7 cellular contexts compared by ENCODE assay signal in genomic region chr15:67839358-67839928, GRCh38. TPM values are rescaled to one million over a fixed set of nuclear protein-coding genes. Genes with fewer than 3 reads are reported as not detected.
DNase-seq lines count a peak whose midpoint lies in the region; TF ChIP-seq lines count a peak whose summit lies in the region.

No MANE protein-coding gene starts in this region.

- H3K36me3 Mint-ChIP-seq in HFFc6 (ENCODE audit: low read depth): no peaks in the 10 kb centered on the region
- peaks cover 4% of the 10 kb centered on the region for H3K36me3 Mint-ChIP-seq in activated naive CD4-positive, alpha-beta T cell treated with anti-CD3 and anti-CD28 coated beads for 36 hours (ENCODE audit: low read depth)

- DNase-seq in GM10266 (ENCODE audit: extremely low spot score): peak; percentile 59
- DNase-seq in HFFc6: peak; percentile 18
- DNase-seq in NCI-H446 treated with DMSO at 0.1 percent for 48 hours (lab: John Stamatoyannopoulos, UW): peak; percentile 62
- peak; percentile 36 for DNase-seq in activated naive CD4-positive, alpha-beta T cell treated with anti-CD3 and anti-CD28 coated beads for 36 hours
- DNase-seq in cardiac muscle cell (ENCODE audit: low read depth in 1 of 2, low spot score in 1 of 2): peak in 1 of 2 donors; percentile 58
- DNase-seq in pons (ENCODE audit: low spot score): peak; percentile 69
- no peak for DNase-seq in globus pallidus (ENCODE audit: low spot score)

- no peaks in the 10 kb centered on the region for H3K9me3 ChIP-seq in cardiac muscle cell (ENCODE audit: low read depth)

- peaks cover 3% of the 10 kb centered on the region; the same call in 1 of the 2 replicates for H3K9me3 Mint-ChIP-seq in HFFc6
- H3K9me3 Mint-ChIP-seq in activated naive CD4-positive, alpha-beta T cell treated with anti-CD3 and anti-CD28 coated beads for 36 hours: no peaks in the 10 kb centered on the region

- TF ChIP-seq CTCF in GM10266 (IDR thresholded peaks at IDR 0.05; ENCODE audit: control insufficient read depth, insufficient read depth, low read depth, missing control alignments): no peak
- no peak for TF ChIP-seq CTCF in HFFc6 (IDR thresholded peaks at IDR 0.05)
- TF ChIP-seq CTCF in cardiac muscle cell (IDR thresholded peaks at IDR 0.05; ENCODE audit: low read depth, low read length): no peak

- no peaks in the 10 kb centered on the region for H3K36me3 ChIP-seq in cardiac muscle cell

- H3K27ac ChIP-seq in cardiac muscle cell: peak overlapping the region; percentile 90

- intact Hi-C loops in activated naive CD4-positive, alpha-beta T cell treated with anti-CD3 and anti-CD28 coated beads for 36 hours (cut with micrococcal nuclease): loop anchor here (1.0 to 5.0 kb wide), 3 partner anchors 77 to 772 kb away; partner anchors contain the start of gene SMAD3

- H3K27ac Mint-ChIP-seq in HFFc6: peak overlapping the region; percentile 88
- peak overlapping the region; percentile 93 for H3K27ac Mint-ChIP-seq in activated naive CD4-positive, alpha-beta T cell treated with anti-CD3 and anti-CD28 coated beads for 36 hours

- H3K4me3 Mint-ChIP-seq in HFFc6: peak overlapping the region; percentile 81
- H3K4me3 Mint-ChIP-seq in activated naive CD4-positive, alpha-beta T cell treated with anti-CD3 and anti-CD28 coated beads for 36 hours: peak overlapping the region; percentile 89

- H3K27me3 Mint-ChIP-seq in HFFc6 (ENCODE audit: insufficient read depth): peaks cover 20% of the 10 kb centered on the region
- H3K27me3 Mint-ChIP-seq in activated naive CD4-positive, alpha-beta T cell treated with anti-CD3 and anti-CD28 coated beads for 36 hours (ENCODE audit: low read depth): peaks cover 21% of the 10 kb centered on the region

- CTCF ChIA-PET in activated naive CD4-positive, alpha-beta T cell treated with anti-CD3 and anti-CD28 coated beads for 36 hours (lab: Charles Lee): interaction anchor here (0.6 to 1.2 kb wide), 2 partner anchors 316 to 382 kb away, joined by 3 to 4 read pairs; no protein-coding TSS in a partner anchor

- peaks cover 46% of the 10 kb centered on the region for H3K4me1 Mint-ChIP-seq in HFFc6 (ENCODE audit: low read depth)
- peaks cover 31% of the 10 kb centered on the region for H3K4me1 Mint-ChIP-seq in activated naive CD4-positive, alpha-beta T cell treated with anti-CD3 and anti-CD28 coated beads for 36 hours (ENCODE audit: low read depth)

- H3K27me3 ChIP-seq in cardiac muscle cell: peaks cover 46% of the 10 kb centered on the region

- peaks cover 26% of the 10 kb centered on the region for H3K4me1 ChIP-seq in cardiac muscle cell (ENCODE audit: low read depth)

- peak overlapping the region; percentile 96 for H3K4me3 ChIP-seq in cardiac muscle cell

RNA-seq across cellular contexts. Expression of gene RNU6-1, which starts 0.4 kb away (rescaled TPM):
- total RNA-seq in HFFc6 (2021; fragmentation: NEBNext Ultra II Directional; extraction: Animal tissue kit (Norgen Biotek cat#: 25700)): not detected
- total RNA-seq in activated naive CD4-positive, alpha-beta T cell treated with anti-CD3 and anti-CD28 coated beads for 36 hours: not detected
- total RNA-seq in cardiac muscle cell: not detected in 2 replicates
- not detected in 2 replicates for polyA plus RNA-seq in cardiac muscle cell

RNA-seq across cellular contexts. Expression of gene SKOR1, which starts 14.1 kb away (rescaled TPM):
- under 1 TPM in 5 of 6 experiments, not detected in 1; 0.05 to 0.13 (median 0.09) TPM for total RNA-seq in HFFc6 (2021; fragmentation: NEBNext Ultra II Directional; extraction: Animal tissue kit (Norgen Biotek cat#: 25700))
- total RNA-seq in activated naive CD4-positive, alpha-beta T cell treated with anti-CD3 and anti-CD28 coated beads for 36 hours: under 1 TPM; 0.07 to 0.15 TPM
- total RNA-seq in cardiac muscle cell: 0.85 and 1.1 TPM in 2 replicates
- 0.24 TPM in 1 of 2 replicates, not detected in the other for polyA plus RNA-seq in cardiac muscle cell
